Comparison of ENCODE assay signal across 8 cellular contexts in genomic region chr1:42657981-42658879, GRCh38. TPM values are rescaled to one million over a fixed set of nuclear protein-coding genes. Genes with fewer than 3 reads are reported as not detected.
DNase-seq lines count a peak whose midpoint lies in the region; TF ChIP-seq lines count a peak whose summit lies in the region.

Gene PPIH, plus strand, starts transcription at chr1:42658423. Its CDS starts 24 bp downstream, at chr1:42658447.

- H3K27ac ChIP-seq in HEK293 (ENCODE audit: extremely low read depth, low read depth, low read length) (peak within 1 kb of the TSS; percentile 67), subcutaneous abdominal adipose tissue (ENCODE audit: low read depth, low read length) (peak within 1 kb of the TSS; percentile 74)

- H3K36me3 ChIP-seq in HEK293 (ENCODE audit: control insufficient read depth in 2 of 2, insufficient read depth in 1 of 2, low read length in 2 of 2) (peaks cover 27 to 39% of the 10 kb centered on the region in 2 experiments), neuron (ENCODE audit: insufficient read depth, low read length) (peaks cover 28% of the 10 kb centered on the region), subcutaneous abdominal adipose tissue (ENCODE audit: control insufficient read depth in 5 of 5, insufficient read depth in 5 of 5, low read length in 5 of 5) (peaks cover 8 to 19% (median 15%) of the 10 kb centered on the region in 5 donors)

- peak; percentile 82 for TF ChIP-seq CTCF in HEK293 (tag by site-specific recombination; IDR thresholded peaks at IDR 0.05)

- peak within 1 kb of the TSS; percentile 50 for H2AFZ ChIP-seq in neuron (ENCODE audit: low read depth, low read length)

- H3K4me1 ChIP-seq in HEK293 (ENCODE audit: control insufficient read depth, insufficient read depth, low read length) (no peaks in the 10 kb centered on the region), neuron (ENCODE audit: insufficient read depth, low read length) (peaks cover 12% of the 10 kb centered on the region), subcutaneous abdominal adipose tissue (ENCODE audit: control insufficient read depth in 5 of 5, insufficient read depth in 5 of 5, low read length in 5 of 5) (peaks cover 10 to 19% (median 18%) of the 10 kb centered on the region in 5 donors)

- CTCF ChIA-PET in HEK293 (lab: Yijun Ruan, JAX): interaction anchor here (0.6 to 1.5 kb wide), 6 partner anchors 14 to 228 kb away, joined by 3 to 4 read pairs (median 4); partner anchors contain the start of gene P3H1

- in situ Hi-C loops in SK-MEL-5 (cut with HindIII; ENCODE audit: low pct_unique_long_range_greater_than_20kb, low sequenced_read_pairs): no loop called here

- POLR2A ChIA-PET in HEK293 (lab: Yijun Ruan, JAX): interaction anchor here (0.7 to 2.4 kb wide), 10 partner anchors 13 to 466 kb away, joined by 3 to 23 read pairs (median 4); partner anchors contain the start of genes C1orf50, P3H1, YBX1 and ZNF691

- H3K4me3 ChIP-seq in HEK293 (ENCODE audit: low read depth, low read length) (peak within 1 kb of the TSS; percentile 74), neuron (ENCODE audit: low read length) (peak within 1 kb of the TSS; percentile 67), subcutaneous abdominal adipose tissue (ENCODE audit: low read depth in 1 of 5, low read length in 5 of 5) (peak within 1 kb of the TSS; percentile 95 to 99 (median 98))

- H3K27me3 ChIP-seq in neuron (ENCODE audit: insufficient read depth, low read length): no peaks in the 10 kb centered on the region
- H3K27me3 ChIP-seq in subcutaneous abdominal adipose tissue (ENCODE audit: control insufficient read depth in 5 of 5, insufficient read depth in 4 of 5, low read length in 5 of 5): no peaks in the 10 kb centered on the region

- H3K9ac ChIP-seq in subcutaneous abdominal adipose tissue (ENCODE audit: low read length in 5 of 5): peak within 1 kb of the TSS; percentile 83 to 98 (median 87)

- DNase-seq in GM04503 (ENCODE audit: low read depth) (peak; percentile 64), MV-4-11 (lab: John Stamatoyannopoulos, UW) (peak; percentile 93), SK-MEL-5 (ENCODE audit: low read depth, low spot score) (peak; percentile 90), foreskin melanocyte (peak; percentile 90)
- peak; percentile 97 for DNase-seq in activated naive CD4-positive, alpha-beta T cell treated with Interleukin-2 at 50 U/mL for 16 hours

- H3K9me3 ChIP-seq in HEK293 (ENCODE audit: control insufficient read depth, insufficient read depth, low read depth, low read length): no peaks in the 10 kb centered on the region
- no peaks in the 10 kb centered on the region for H3K9me3 ChIP-seq in neuron (ENCODE audit: low read length)
- H3K9me3 ChIP-seq in subcutaneous abdominal adipose tissue (ENCODE audit: control insufficient read depth in 5 of 5, low read length in 5 of 5): no peaks in the 10 kb centered on the region

TF ChIP-seq in HEK293, 187 proteins besides CTCF, POLR2A, EP300 and RAD21 (continues in another document):
- TF ChIP-seq ZFHX2 (tag by site-specific recombination; conservative IDR thresholded peaks at IDR 0.05): peak; percentile 79
- TF ChIP-seq ZNF19 (tag by site-specific recombination; IDR thresholded peaks at IDR 0.05; ENCODE audit: low read depth): no peak
- TF ChIP-seq ZBTB48 (tag by site-specific recombination; IDR thresholded peaks at IDR 0.05): peak; percentile 88; the same call in 1 of the 2 replicates
- TF ChIP-seq ZNF239 (tag by site-specific recombination; IDR thresholded peaks at IDR 0.05): no peak
- TF ChIP-seq ZNF558 (tag by site-specific recombination; IDR thresholded peaks at IDR 0.05): no peak; the same call in 1 of the 2 replicates
- TF ChIP-seq ZNF221 (tag by site-specific recombination; IDR thresholded peaks at IDR 0.05; ENCODE audit: borderline replicate concordance): no peak
- no peak for TF ChIP-seq ZNF23 (tag by site-specific recombination; IDR thresholded peaks at IDR 0.05; ENCODE audit: borderline replicate concordance)
- TF ChIP-seq, protein P1, sequence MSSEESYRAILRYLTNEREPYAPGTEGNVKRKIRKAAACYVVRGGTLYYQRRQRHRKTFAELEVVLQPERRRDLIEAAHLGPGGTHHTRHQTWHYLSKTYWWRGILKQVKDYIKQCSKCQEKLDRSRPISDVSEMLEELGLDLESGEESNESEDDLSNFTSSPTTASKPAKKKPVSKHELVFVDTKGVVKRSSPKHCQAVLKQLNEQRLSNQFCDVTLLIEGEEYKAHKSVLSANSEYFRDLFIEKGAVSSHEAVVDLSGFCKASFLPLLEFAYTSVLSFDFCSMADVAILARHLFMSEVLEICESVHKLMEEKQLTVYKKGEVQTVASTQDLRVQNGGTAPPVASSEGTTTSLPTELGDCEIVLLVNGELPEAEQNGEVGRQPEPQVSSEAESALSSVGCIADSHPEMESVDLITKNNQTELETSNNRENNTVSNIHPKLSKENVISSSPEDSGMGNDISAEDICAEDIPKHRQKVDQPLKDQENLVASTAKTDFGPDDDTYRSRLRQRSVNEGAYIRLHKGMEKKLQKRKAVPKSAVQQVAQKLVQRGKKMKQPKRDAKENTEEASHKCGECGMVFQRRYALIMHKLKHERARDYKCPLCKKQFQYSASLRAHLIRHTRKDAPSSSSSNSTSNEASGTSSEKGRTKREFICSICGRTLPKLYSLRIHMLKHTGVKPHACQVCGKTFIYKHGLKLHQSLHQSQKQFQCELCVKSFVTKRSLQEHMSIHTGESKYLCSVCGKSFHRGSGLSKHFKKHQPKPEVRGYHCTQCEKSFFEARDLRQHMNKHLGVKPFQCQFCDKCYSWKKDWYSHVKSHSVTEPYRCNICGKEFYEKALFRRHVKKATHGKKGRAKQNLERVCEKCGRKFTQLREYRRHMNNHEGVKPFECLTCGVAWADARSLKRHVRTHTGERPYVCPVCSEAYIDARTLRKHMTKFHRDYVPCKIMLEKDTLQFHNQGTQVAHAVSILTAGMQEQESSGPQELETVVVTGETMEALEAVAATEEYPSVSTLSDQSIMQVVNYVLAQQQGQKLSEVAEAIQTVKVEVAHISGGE (tag by site-specific recombination; conservative IDR thresholded peaks at IDR 0.05; ENCODE audit: low read depth): peak; percentile 97
- TF ChIP-seq, protein P2, sequence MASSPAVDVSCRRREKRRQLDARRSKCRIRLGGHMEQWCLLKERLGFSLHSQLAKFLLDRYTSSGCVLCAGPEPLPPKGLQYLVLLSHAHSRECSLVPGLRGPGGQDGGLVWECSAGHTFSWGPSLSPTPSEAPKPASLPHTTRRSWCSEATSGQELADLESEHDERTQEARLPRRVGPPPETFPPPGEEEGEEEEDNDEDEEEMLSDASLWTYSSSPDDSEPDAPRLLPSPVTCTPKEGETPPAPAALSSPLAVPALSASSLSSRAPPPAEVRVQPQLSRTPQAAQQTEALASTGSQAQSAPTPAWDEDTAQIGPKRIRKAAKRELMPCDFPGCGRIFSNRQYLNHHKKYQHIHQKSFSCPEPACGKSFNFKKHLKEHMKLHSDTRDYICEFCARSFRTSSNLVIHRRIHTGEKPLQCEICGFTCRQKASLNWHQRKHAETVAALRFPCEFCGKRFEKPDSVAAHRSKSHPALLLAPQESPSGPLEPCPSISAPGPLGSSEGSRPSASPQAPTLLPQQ (tag by site-specific recombination; IDR thresholded peaks at IDR 0.05): peak; percentile 86; the same call in 1 of the 2 replicates
- TF ChIP-seq ZNF121 (tag by site-specific recombination; IDR thresholded peaks at IDR 0.05): peak; percentile 100
- TF ChIP-seq ZNF133 (tag by site-specific recombination; IDR thresholded peaks at IDR 0.05): no peak
- TF ChIP-seq ZSCAN30 (tag by site-specific recombination; IDR thresholded peaks at IDR 0.05): peak; percentile 3; the same call in 1 of the 2 replicates
- peak; percentile 85 for TF ChIP-seq PRDM10 (tag by site-specific recombination; IDR thresholded peaks at IDR 0.05)
- no peak for TF ChIP-seq ZNF140 (tag by site-specific recombination; IDR thresholded peaks at IDR 0.05)
- no peak for TF ChIP-seq ZNF10 (tag by site-specific recombination; IDR thresholded peaks at IDR 0.05)
- TF ChIP-seq TRIM28 (IDR thresholded peaks at IDR 0.05; ENCODE audit: borderline replicate concordance, low read length): peak; percentile 38
- TF ChIP-seq EGR2 (tag by site-specific recombination; IDR thresholded peaks at IDR 0.05; ENCODE audit: low read depth): peak; percentile 86
- 0 out of 2 replicates have a peak, but pooled peaks have one; percentile 17 for TF ChIP-seq SCRT2 (tag by site-specific recombination; IDR thresholded peaks at IDR 0.05)
- TF ChIP-seq KLF16 (tag by site-specific recombination; IDR thresholded peaks at IDR 0.05): peak; percentile 86
- peak; percentile 90 for TF ChIP-seq SP2 (tag by site-specific recombination; IDR thresholded peaks at IDR 0.05)
- TF ChIP-seq ZNF335 (tag by site-specific recombination; conservative IDR thresholded peaks at IDR 0.05): peak; percentile 99

RNA-seq across cellular contexts. Expression of gene PPIH, which starts in this region (rescaled TPM):
- total RNA-seq in SK-MEL-5 (2014; rRNA removed; shearing (Covaris generic)): 25.8 and 30.3 TPM in 2 replicates
- 25.1 and 40.2 TPM in 2 replicates for polyA plus RNA-seq in SK-MEL-5 (2015; cell fraction: cytosol; rRNA removed)
- polyA plus RNA-seq in SK-MEL-5 (2015; cell fraction: nucleus; rRNA removed): 29.6 and 29.9 TPM in 2 replicates

Comparison
In these comparisons a context has a peak if more than half of its experiments do, and no peak if none do; other contexts are left out.
1. Peak in every context shown above with its lines: DNase-seq, H3K4me3 ChIP-seq and H3K27ac ChIP-seq.